28 cellular contexts compared by ENCODE assay signal in the genomic region with DNA sequence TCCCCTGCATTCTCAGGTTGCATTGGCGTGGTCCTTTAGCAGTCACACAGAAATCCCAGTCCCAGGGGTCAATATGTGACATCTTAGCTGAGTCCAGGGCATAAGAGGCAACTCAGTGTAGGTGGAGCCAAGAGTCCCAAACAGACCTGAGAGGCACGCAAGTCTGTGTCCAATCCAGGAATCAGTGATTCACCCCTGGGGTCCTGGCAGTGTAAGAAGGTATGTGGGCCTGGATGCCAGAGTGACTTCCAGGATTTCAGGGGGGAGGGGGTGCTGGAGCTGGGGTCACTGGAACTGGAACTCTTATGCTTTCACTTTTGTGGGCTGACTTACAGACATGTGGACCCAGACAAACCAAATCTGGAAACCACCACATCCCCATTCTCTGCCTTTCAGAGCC. TPM values are rescaled to one million over a fixed set of nuclear protein-coding genes. Genes with fewer than 3 reads are reported as not detected.
DNase-seq lines count a peak whose midpoint lies in the region; ATAC-seq and TF ChIP-seq lines count a peak whose summit lies in the region.
"Had no signal": no experiment of that assay in that cellular context is flagged by ENCODE, and none has a peak within 500 bp of the region (broad histone marks: within the 10 kb centered on the region; RNA-seq: fewer than 3 reads in every experiment).

No MANE protein-coding gene starts in this region.

- no peaks in the 10 kb centered on the region for H3K36me3 Mint-ChIP-seq in osteocyte (ENCODE audit: unreplicated experiment)
- H3K36me3 Mint-ChIP-seq: CD8-positive, alpha-beta memory T cell; memory B cell; type B pancreatic cell had no signal

- H3K27me3 Mint-ChIP-seq in osteocyte (ENCODE audit: unreplicated experiment) = peaks cover 7% of the 10 kb centered on the region

- H3K4me1 ChIP-seq in DND-41 (ENCODE audit: insufficient read depth, low read length) (no peaks in the 10 kb centered on the region), Karpas-422 (ENCODE audit: low read length) (no peaks in the 10 kb centered on the region)

- H3K36me3 ChIP-seq in DND-41 (ENCODE audit: insufficient read depth, low read length) (no peaks in the 10 kb centered on the region), Karpas-422 (ENCODE audit: insufficient read depth, low read length) (no peaks in the 10 kb centered on the region)
- H3K36me3 ChIP-seq: WERI-Rb-1 had no signal

- no peaks in the 10 kb centered on the region for H3K9me3 Mint-ChIP-seq in osteocyte (ENCODE audit: unreplicated experiment)
- H3K9me3 Mint-ChIP-seq: activated naive CD8-positive, alpha-beta T cell treated with anti-CD3 and anti-CD28 coated beads, Interleukin-2, amount 50 U/mL, for 24 hours; CD8-positive, alpha-beta memory T cell; memory B cell; type B pancreatic cell had no signal

- H4K20me1 ChIP-seq in DND-41 (ENCODE audit: insufficient read depth, low read length) (no peaks in the 10 kb centered on the region), Karpas-422 (ENCODE audit: insufficient read depth, low read depth, low read length) (no peaks in the 10 kb centered on the region)

- H3K27ac Mint-ChIP-seq in osteocyte (ENCODE audit: unreplicated experiment) = no peak overlapping the region
- H3K27ac Mint-ChIP-seq: activated naive CD8-positive, alpha-beta T cell treated with anti-CD3 and anti-CD28 coated beads, Interleukin-2, amount 50 U/mL, for 24 hours; CD8-positive, alpha-beta memory T cell; memory B cell; progenitor cell of endocrine pancreas; type B pancreatic cell had no signal

- H3K4me3 ChIP-seq in DND-41 (ENCODE audit: low read depth in 1 of 2, low read length in 2 of 2) (no peak overlapping the region), Karpas-422 (ENCODE audit: low read length) (no peak overlapping the region)
- H3K4me3 ChIP-seq: body of pancreas had no signal

- no peaks in the 10 kb centered on the region for H3K4me1 Mint-ChIP-seq in osteocyte (ENCODE audit: unreplicated experiment)
- H3K4me1 Mint-ChIP-seq: activated naive CD8-positive, alpha-beta T cell treated with anti-CD3 and anti-CD28 coated beads, Interleukin-2, amount 50 U/mL, for 24 hours; CD8-positive, alpha-beta memory T cell; memory B cell had no signal

- H3K4me2 ChIP-seq in DND-41 (ENCODE audit: insufficient read depth, low read length) (no peak overlapping the region), Karpas-422 (ENCODE audit: low read depth, low read length, poor library complexity, severe bottlenecking) (no peak overlapping the region)

- no peak for ATAC-seq in DND-41 (ENCODE audit: insufficient read depth, low read depth)
- ATAC-seq in Right ventricle myocardium superior (ENCODE audit: poor library complexity) = peak; percentile 7
- no peak for ATAC-seq in esophagus mucosa
- no peak for ATAC-seq in HG03457 (IDR thresholded peaks at IDR 0.05; ENCODE audit: unreplicated experiment)
- ATAC-seq: activated naive CD8-positive, alpha-beta T cell treated with anti-CD3 and anti-CD28 coated beads, Interleukin-2, amount 50 U/mL, for 24 hours; body of pancreas; HepG2 had no signal

- H2AFZ ChIP-seq in DND-41 (ENCODE audit: low read depth, low read length) = no peak overlapping the region
- H2AFZ ChIP-seq in Karpas-422 (ENCODE audit: low read length) = no peak overlapping the region

- H3K9me3 ChIP-seq in DND-41 (ENCODE audit: insufficient read depth, low read length, severe bottlenecking) = no peaks in the 10 kb centered on the region
- no peaks in the 10 kb centered on the region for H3K9me3 ChIP-seq in Karpas-422 (ENCODE audit: low read length)
- H3K9me3 ChIP-seq: body of pancreas had no signal

- H3K4me3 Mint-ChIP-seq in osteocyte (ENCODE audit: unreplicated experiment) = no peak overlapping the region
- H3K4me3 Mint-ChIP-seq: activated naive CD8-positive, alpha-beta T cell treated with anti-CD3 and anti-CD28 coated beads, Interleukin-2, amount 50 U/mL, for 24 hours; CD8-positive, alpha-beta memory T cell; memory B cell; type B pancreatic cell had no signal

- no peaks in the 10 kb centered on the region for H3K9me2 ChIP-seq in Karpas-422 (replicated peaks; ENCODE audit: insufficient read depth, low read length)

- H3K9ac ChIP-seq in DND-41 (ENCODE audit: low read depth, low read length) (no peak overlapping the region), Karpas-422 (ENCODE audit: low read length) (no peak overlapping the region)

- no peak for TF ChIP-seq CTCF in DND-41 (IDR thresholded peaks at IDR 0.05; ENCODE audit: borderline replicate concordance, extremely low read depth, low read length, poor library complexity, severe bottlenecking)
- TF ChIP-seq CTCF in osteocyte (IDR thresholded peaks at IDR 0.05) = no peak

- H3K27ac ChIP-seq in DND-41 (ENCODE audit: low read length) (no peak overlapping the region), Karpas-422 (ENCODE audit: low read length) (no peak overlapping the region)
- H3K27ac ChIP-seq: body of pancreas, HL-60, RWPE1, WERI-Rb-1 had no signal

- no peaks in the 10 kb centered on the region for H3K27me3 ChIP-seq in DND-41 (ENCODE audit: insufficient read depth, low read length, poor library complexity)
- H3K27me3 ChIP-seq in Karpas-422 (ENCODE audit: low read length) = no peaks in the 10 kb centered on the region; the same call in 1 of the 2 replicates
- H3K27me3 ChIP-seq: body of pancreas had no signal

- intact Hi-C loops in Right ventricle myocardium superior (cut with DNase I) = no loop called here

- DNase-seq in DND-41 = peak; percentile 4
- peak; percentile 57 for DNase-seq in M059J (ENCODE audit: low read depth)
- no peak for DNase-seq in Right ventricle myocardium superior
- DNase-seq in osteocyte (ENCODE audit: extremely low spot score, unreplicated experiment) = peak; percentile 44
- DNase-seq in Karpas-422 = no peak
- DNase-seq in NK-92 (lab: John Stamatoyannopoulos, UW; ENCODE audit: unreplicated experiment) = no peak
- DNase-seq: activated CD4-positive, alpha-beta T cell treated with anti-CD3 and anti-CD28 coated beads, Interleukin-2, amount 50 U/mL, for 1 hour; activated effector memory CD4-positive, alpha-beta T cell treated with Interleukin-2 at 50 U/mL for 16 hours; activated naive CD8-positive, alpha-beta T cell treated with anti-CD3 and anti-CD28 coated beads, Interleukin-2, amount 50 U/mL, for 24 hours; activated T-cell treated with anti-CD3 and anti-CD28 coated beads for 4 hours; body of pancreas; CD8-positive, alpha-beta memory T cell; DMS153; kidney glomerular epithelial cell; NCI-H1092 treated with DMSO at 0.1 percent for 48 hours; NCI-H1930; NCI-H526 treated with DMSO at 0.1 percent for 48 hours; stimulated activated CD8-positive, alpha-beta memory T cell treated with anti-CD3 and anti-CD28 coated beads, Interleukin-4, amount 100 ng/mL, for 48 hours; WERI-Rb-1 had no signal

- H3K79me2 ChIP-seq in DND-41 (ENCODE audit: insufficient read depth, low read length) (no peaks in the 10 kb centered on the region), Karpas-422 (ENCODE audit: low read length) (no peaks in the 10 kb centered on the region)

RNA-seq across cellular contexts. Expression of a gene that starts 26.8 kb away (rescaled TPM):
- not detected in 2 replicates for total RNA-seq in M059J (2014; rRNA removed; shearing (Covaris generic))
- total RNA-seq in Right ventricle myocardium superior (0.11 TPM), osteocyte (not detected in 2 replicates), esophagus mucosa (not detected)
- not detected in 2 replicates for total RNA-seq in Karpas-422 (2014; rRNA removed; shearing (Covaris generic); ENCODE audit: low replicate concordance)
- total RNA-seq: body of pancreas; CD8-positive, alpha-beta memory T cell; glomerular endothelial cell had no signal

RNA-seq across cellular contexts. Expression of a gene that starts 58.8 kb away (rescaled TPM):
- 114 and 149 TPM in 2 replicates for total RNA-seq in M059J (2014; rRNA removed; shearing (Covaris generic))
- total RNA-seq in Right ventricle myocardium superior (30.6 TPM), osteocyte (57.1 and 57.9 TPM in 2 replicates), esophagus mucosa (27.2 TPM)
- 6.7 and 29.7 TPM in 2 replicates for total RNA-seq in Karpas-422 (2014; rRNA removed; shearing (Covaris generic); ENCODE audit: low replicate concordance)

Comparison
In these comparisons a context has a peak if more than half of its experiments do, and no peak if none do; other contexts are left out.
1. DNase-seq: peak in DND-41 (single experiment), M059J (single experiment) and osteocyte (single experiment); none in Right ventricle myocardium superior (single experiment), Karpas-422 (single experiment) and NK-92 (single experiment).